26 cellular contexts compared by ENCODE assay signal in the genomic region with DNA sequence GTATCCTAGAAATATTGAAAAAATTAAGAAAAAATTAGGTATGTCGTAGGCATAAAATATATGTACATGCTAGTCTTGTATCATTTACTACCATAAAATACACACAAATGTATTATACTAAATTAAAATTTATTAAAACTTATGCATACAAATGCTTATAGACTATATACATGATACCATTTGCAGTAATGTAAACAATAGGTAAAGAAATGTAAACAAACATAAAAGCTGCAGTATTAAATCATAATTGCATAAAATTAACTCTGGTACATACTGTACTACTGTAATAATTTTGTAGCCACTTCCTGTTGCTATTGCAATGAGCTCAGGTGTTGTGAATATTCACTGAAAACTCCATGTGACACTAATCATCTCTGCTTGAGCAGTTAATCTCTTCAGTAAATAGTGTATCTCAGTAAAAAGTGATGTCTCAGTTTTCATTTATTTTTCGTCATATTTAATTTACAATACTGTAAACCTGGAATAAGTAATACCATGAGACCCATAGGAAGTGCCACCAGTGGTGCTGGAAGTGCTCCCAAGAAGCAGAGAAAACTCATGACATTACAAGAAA.
"Had no signal": no experiment of that assay in that cellular context is flagged by ENCODE, and none has a peak within 500 bp of the region (broad histone marks: within the 10 kb centered on the region; RNA-seq: fewer than 3 reads in every experiment).

No MANE protein-coding gene starts in this region.

- H3K9me3 ChIP-seq: adrenal gland, SJSA1 had no signal

- ATAC-seq: activated CD8-positive, alpha-beta T cell treated with anti-CD3 and anti-CD28 coated beads, Interleukin-2, amount 10 ng/mL, durations not matched to agents 7 days and 5 days; SK-N-SH treated with all-trans-retinoic acid at 6 μM for 48 hours; WTC11 had no signal

- H3K27me3 ChIP-seq: adrenal gland, SJSA1 had no signal

- H3K27ac ChIP-seq: adrenal gland, SJSA1 had no signal

- H3K4me3 ChIP-seq: adrenal gland, SJSA1 had no signal

- DNase-seq: activated CD4-positive, alpha-beta T cell treated with anti-CD3 and anti-CD28 coated beads for 48 hours; activated CD4-positive, alpha-beta T cell treated with anti-CD3 and anti-CD28 coated beads, Interleukin-2, amount 50 U/mL, for 4 hours; activated CD4-positive, CD25-positive, alpha-beta regulatory T cell treated with anti-CD3 and anti-CD28 coated beads, Interleukin-2, amount 50 U/mL, for 72 hours; activated CD8-positive, alpha-beta memory T cell treated with anti-CD3 and anti-CD28 coated beads, Interleukin-2, amount 50 U/mL, for 48 hours; activated CD8-positive, alpha-beta T cell treated with anti-CD3 and anti-CD28 coated beads, Interleukin-2, amount 10 ng/mL, durations not matched to agents 7 days and 5 days; activated naive CD4-positive, alpha-beta T cell treated with anti-CD3 and anti-CD28 coated beads, Interleukin-2, amount 50 U/mL, for 16 hours; activated naive CD8-positive, alpha-beta T cell treated with anti-CD3 and anti-CD28 coated beads, Interleukin-2, amount 10 ng/mL, durations not matched to agents 7 days and 5 days; activated T-cell treated with anti-CD3 and anti-CD28 coated beads, Interleukin-2, amount 50 U/mL, for 1 hour; adrenal gland; anterior cingulate cortex; cerebellar nuclear complex; MM.1S; NCI-H1105; NCI-H1436; NCI-H187 treated with DMSO at 0.1 percent for 48 hours; NCI-H2171; NCI-H345; NCI-H510A; NCI-H526 treated with DMSO at 0.1 percent for 48 hours; NK-92 treated with Interleukin-12 subunit alpha and Interleukin-12 subunit beta, amount 100 ng/mL, for 24 hours; SHP77 had no signal

- H3K4me1 ChIP-seq: adrenal gland had no signal

- FAIRE-seq: colon, RCC 7860 had no signal
